In genomic region chr2:230097841-230098240, GRCh38 we compare ENCODE assay signal across 23 cellular contexts. TPM values are rescaled to one million over a fixed set of nuclear protein-coding genes. Genes with fewer than 3 reads are reported as not detected.
DNase-seq lines count a peak whose midpoint lies in the region; ATAC-seq and TF ChIP-seq lines count a peak whose summit lies in the region.
"Had no signal": no experiment of that assay in that cellular context is flagged by ENCODE, and none has a peak within 500 bp of the region (broad histone marks: within the 10 kb centered on the region; RNA-seq: fewer than 3 reads in every experiment).

No MANE protein-coding gene starts in this region.

- no peak overlapping the region for H4K5ac ChIP-seq in IMR-90 (ENCODE audit: low read depth, low read length)

- H4K8ac ChIP-seq in IMR-90 (ENCODE audit: low read depth in 2 of 2, low read length in 2 of 2), result no peak overlapping the region

- H3K36me3 Mint-ChIP-seq in type B pancreatic cell, result no peaks in the 10 kb centered on the region
- no peaks in the 10 kb centered on the region for H3K36me3 Mint-ChIP-seq in activated T-cell treated with anti-CD3 and anti-CD28 coated beads, Interleukin-2, amount 50 U/mL, for 4 hours (ENCODE audit: insufficient read depth)

- H2AK5ac ChIP-seq in IMR-90 (ENCODE audit: low read depth, low read length), result no peak overlapping the region

- POLR2A ChIA-PET in IMR-90 (lab: Charles Lee; ENCODE audit: unreplicated experiment), result no interaction called here

- H3K4me1 Mint-ChIP-seq in type B pancreatic cell (ENCODE audit: unreplicated experiment), result no peaks in the 10 kb centered on the region
- H3K4me1 Mint-ChIP-seq in activated T-cell treated with anti-CD3 and anti-CD28 coated beads, Interleukin-2, amount 50 U/mL, for 4 hours (ENCODE audit: low read depth), result no peaks in the 10 kb centered on the region
- H3K4me1 Mint-ChIP-seq: CD4-positive, alpha-beta memory T cell had no signal

- H2AK9ac ChIP-seq in IMR-90 (replicated peaks; ENCODE audit: low read depth, low read length, poor library complexity), result no peak overlapping the region

- intact Hi-C loops in IMR-90 (cut with micrococcal nuclease), result no loop called here

- no peaks in the 10 kb centered on the region for H3K27me3 Mint-ChIP-seq in type B pancreatic cell
- H3K27me3 Mint-ChIP-seq in activated T-cell treated with anti-CD3 and anti-CD28 coated beads, Interleukin-2, amount 50 U/mL, for 4 hours (ENCODE audit: low read depth), result peaks cover 5% of the 10 kb centered on the region

- no peak overlapping the region for H2BK20ac ChIP-seq in IMR-90 (ENCODE audit: low read depth, low read length)

- no peak for TF ChIP-seq POLR2A in IMR-90 (IDR thresholded peaks at IDR 0.05; ENCODE audit: low read depth, low read length)

- H3K36me3 ChIP-seq in IMR-90 (ENCODE audit: control insufficient read depth, insufficient read depth, low read length), result no peaks in the 10 kb centered on the region
- H3K36me3 ChIP-seq: Peyer's patch had no signal

- dilution Hi-C loops in IMR-90 (cut with HindIII; ENCODE audit: low sequenced_read_pairs, unreplicated experiment), result no loop called here

- no peaks in the 10 kb centered on the region for H3K79me1 ChIP-seq in IMR-90 (ENCODE audit: low read depth in 1 of 2, low read length in 2 of 2)

- no peak overlapping the region for H3K56ac ChIP-seq in IMR-90 (ENCODE audit: extremely low read depth, insufficient read depth, low read length)

- H4K91ac ChIP-seq in IMR-90 (ENCODE audit: insufficient read depth, low read depth, low read length), result no peak overlapping the region

- no peaks in the 10 kb centered on the region for H3K9me3 ChIP-seq in IMR-90 (ENCODE audit: control insufficient read depth, insufficient read depth, low read length)
- H3K9me3 ChIP-seq: A549, Caco-2, Peyer's patch, SK-N-SH had no signal

- no peak overlapping the region for H3K23ac ChIP-seq in IMR-90 (ENCODE audit: low read depth, low read length)

- TF ChIP-seq CTCF in IMR-90 (conservative IDR thresholded peaks at IDR 0.05; ENCODE audit: low read depth, low read length), result no peak
- TF ChIP-seq CTCF in type B pancreatic cell (conservative IDR thresholded peaks at IDR 0.05), result no peak

- no peak overlapping the region for H2BK15ac ChIP-seq in IMR-90 (ENCODE audit: low read depth, low read length)

- no peaks in the 10 kb centered on the region for H3K9me1 ChIP-seq in IMR-90 (ENCODE audit: insufficient read depth, low read length)

- H3K27me3 ChIP-seq in IMR-90 (ENCODE audit: control insufficient read depth, insufficient read depth, low read length), result no peaks in the 10 kb centered on the region
- H3K27me3 ChIP-seq: Peyer's patch had no signal

- no peak overlapping the region for H3K14ac ChIP-seq in IMR-90 (replicated peaks; ENCODE audit: low read depth, low read length)

- no peak overlapping the region for H3K4me3 Mint-ChIP-seq in type B pancreatic cell
- no peak overlapping the region for H3K4me3 Mint-ChIP-seq in activated T-cell treated with anti-CD3 and anti-CD28 coated beads, Interleukin-2, amount 50 U/mL, for 4 hours
- H3K4me3 Mint-ChIP-seq: CD4-positive, alpha-beta memory T cell had no signal

- H3K27ac ChIP-seq in IMR-90 (ENCODE audit: insufficient read depth, low read length), result no peak overlapping the region
- H3K27ac ChIP-seq: A549, Peyer's patch had no signal

- no peaks in the 10 kb centered on the region for H4K20me1 ChIP-seq in IMR-90 (ENCODE audit: insufficient read depth, low read length)

- CTCF ChIA-PET in IMR-90 (lab: Yijun Ruan, JAX), result no interaction called here

- no peak overlapping the region for H3K18ac ChIP-seq in IMR-90 (ENCODE audit: low read depth, low read length)

- ATAC-seq in IMR-90 (ENCODE audit: low read depth), result peak; percentile 51
- ATAC-seq in activated T-cell treated with anti-CD3 and anti-CD28 coated beads, Interleukin-2, amount 50 U/mL, for 4 hours, result no peak
- ATAC-seq: A549 had no signal

- DNase-seq in EH (ENCODE audit: low read depth) (peak; percentile 21), IMR-90 (peak; percentile 16), astrocyte of the hippocampus (ENCODE audit: low read depth, low spot score) (peak; percentile 23), type B pancreatic cell (ENCODE audit: extremely low spot score, unreplicated experiment) (no peak), NCI-H526 treated with DMSO at 0.1 percent for 48 hours (lab: John Stamatoyannopoulos, UW) (no peak), NCI-H524 treated with DMSO at 0.1 percent for 48 hours (lab: John Stamatoyannopoulos, UW) (no peak)
- no peak for DNase-seq in activated T-cell treated with anti-CD3 and anti-CD28 coated beads, Interleukin-2, amount 50 U/mL, for 4 hours
- DNase-seq: C1 segment of cervical spinal cord; Caco-2; CD4-positive, alpha-beta memory T cell; MV-4-11; NCI-H1105; NCI-H1436 treated with DMSO at 0.1 percent for 48 hours; NCI-H187 treated with DMSO at 0.1 percent for 48 hours; NCI-H2171 treated with DMSO at 0.1 percent for 48 hours; NCI-H345; NCI-H526; Peyer's patch; SHP77 treated with DMSO at 0.1 percent for 48 hours; SK-N-SH; SW 1271 had no signal

- no TSS peak for BruUV-seq in IMR-90 (replicated peaks; lab: Mats Ljungman, UMichigan)

- no peak for TF ChIP-seq RAD21 in IMR-90 (IDR thresholded peaks at IDR 0.05; ENCODE audit: low read length)

- H3K27ac Mint-ChIP-seq in type B pancreatic cell, result peak overlapping the region; percentile 54
- H3K27ac Mint-ChIP-seq: CD4-positive, alpha-beta memory T cell had no signal

- H3K4me2 ChIP-seq in IMR-90 (ENCODE audit: low read depth, low read length), result no peak overlapping the region
- H3K4me2 ChIP-seq: A549, SK-N-SH had no signal

- H2AFZ ChIP-seq in IMR-90 (replicated peaks; ENCODE audit: low read length, poor library complexity), result no peak overlapping the region

- no peak overlapping the region for H2BK120ac ChIP-seq in IMR-90 (ENCODE audit: low read depth, low read length)

- H3K4me1 ChIP-seq in IMR-90 (ENCODE audit: control insufficient read depth, insufficient read depth, low read length), result no peaks in the 10 kb centered on the region
- H3K4me1 ChIP-seq: A549, Caco-2, Peyer's patch had no signal

- H3K9ac ChIP-seq in IMR-90 (ENCODE audit: low read depth, low read length), result no peak overlapping the region
- H3K9ac ChIP-seq: SK-N-SH had no signal

- H3K4me3 ChIP-seq in IMR-90 (ENCODE audit: insufficient read depth, low read depth, low read length), result no peak overlapping the region
- H3K4me3 ChIP-seq: A549, Peyer's patch had no signal

- no peak overlapping the region for H3K4ac ChIP-seq in IMR-90 (ENCODE audit: low read depth, low read length)

- no peak overlapping the region for H2BK5ac ChIP-seq in IMR-90 (ENCODE audit: low read depth, low read length, poor library complexity, severe bottlenecking)

- H3K9me3 Mint-ChIP-seq in type B pancreatic cell, result no peaks in the 10 kb centered on the region
- peaks cover 22% of the 10 kb centered on the region for H3K9me3 Mint-ChIP-seq in activated T-cell treated with anti-CD3 and anti-CD28 coated beads, Interleukin-2, amount 50 U/mL, for 4 hours

- WGBS in IMR-90 (ENCODE audit: extremely low coverage in 2 of 2, insufficient read length in 1 of 2), 2 experiments, result no CpG with 5 or more reads among the region's 2 CpGs

- in situ Hi-C loops in IMR-90 (cut with MboI; ENCODE audit: low sequenced_read_pairs), result no loop called here

TF ChIP-seq in IMR-90, 13 proteins besides CTCF, POLR2A, EP300 and RAD21:
- no peak for TF ChIP-seq RCOR1 (IDR thresholded peaks at IDR 0.05; ENCODE audit: insufficient replicate concordance, low read length)
- no peak for TF ChIP-seq SMC3 (IDR thresholded peaks at IDR 0.05; ENCODE audit: low read depth, low read length)
- TF ChIP-seq ELK1 (IDR thresholded peaks at IDR 0.05; ENCODE audit: borderline replicate concordance, low read depth, low read length), result no peak
- no peak for TF ChIP-seq MXI1 (IDR thresholded peaks at IDR 0.05; ENCODE audit: borderline replicate concordance, low read depth, low read length)
- no peak for TF ChIP-seq CHD1 (IDR thresholded peaks at IDR 0.05; ENCODE audit: low read depth, low read length)
- no peak for TF ChIP-seq FOS (IDR thresholded peaks at IDR 0.05; ENCODE audit: low read depth, low read length)
- no peak for TF ChIP-seq BHLHE40 (IDR thresholded peaks at IDR 0.05; ENCODE audit: low read depth, low read length)
- no peak for TF ChIP-seq USF2 (IDR thresholded peaks at IDR 0.05; ENCODE audit: low read depth, low read length)
- TF ChIP-seq CEBPB (IDR thresholded peaks at IDR 0.05; ENCODE audit: low read depth, low read length), result no peak
- no peak for TF ChIP-seq MAFK (IDR thresholded peaks at IDR 0.05; ENCODE audit: low read depth, low read length)
- TF ChIP-seq NFE2L2 (IDR thresholded peaks at IDR 0.05; ENCODE audit: low read depth, low read length), result no peak
- TF ChIP-seq RFX5 (IDR thresholded peaks at IDR 0.05; ENCODE audit: low read depth, low read length), result no peak
- TF ChIP-seq MAZ (IDR thresholded peaks at IDR 0.05; ENCODE audit: borderline replicate concordance, low read depth, low read length), result no peak

RNA-seq across cellular contexts. Expression of gene SLC16A14, which starts 29.1 kb away (rescaled TPM):
- total RNA-seq in IMR-90 (2012; rRNA removed) (0.56 and 0.90 TPM in 2 replicates), type B pancreatic cell (ENCODE audit: low replicate concordance) (9.1 and 9.3 TPM in 2 replicates)
- 0.49 and 0.79 TPM in 2 replicates for polyA plus RNA-seq in IMR-90 (2012; rRNA removed)
- polyA plus RNA-seq in IMR-90 (2012; cell fraction: cytosol; rRNA removed), result 0.22 and 0.38 TPM in 2 replicates
- 0.26 and 0.33 TPM in 2 replicates for polyA plus RNA-seq in IMR-90 (2012; cell fraction: nucleus; rRNA removed; ENCODE audit: low replicate concordance)
- under 1 TPM; 0.43 to 0.74 (median 0.43) TPM for total RNA-seq in activated T-cell treated with anti-CD3 and anti-CD28 coated beads, Interleukin-2, amount 50 U/mL, for 4 hours
- total RNA-seq: Caco-2, OCI-LY7 had no signal

Comparison
In these comparisons a context has a peak if more than half of its experiments do, and no peak if none do; other contexts are left out.
1. DNase-seq: peak in EH (single experiment), IMR-90 (single experiment) and astrocyte of the hippocampus (single experiment); none in type B pancreatic cell (single experiment), NCI-H526 treated with DMSO at 0.1 percent for 48 hours (single experiment), NCI-H524 treated with DMSO at 0.1 percent for 48 hours (single experiment) and activated T-cell treated with anti-CD3 and anti-CD28 coated beads, Interleukin-2, amount 50 U/mL, for 4 hours (single experiment).